In the genomic region with DNA sequence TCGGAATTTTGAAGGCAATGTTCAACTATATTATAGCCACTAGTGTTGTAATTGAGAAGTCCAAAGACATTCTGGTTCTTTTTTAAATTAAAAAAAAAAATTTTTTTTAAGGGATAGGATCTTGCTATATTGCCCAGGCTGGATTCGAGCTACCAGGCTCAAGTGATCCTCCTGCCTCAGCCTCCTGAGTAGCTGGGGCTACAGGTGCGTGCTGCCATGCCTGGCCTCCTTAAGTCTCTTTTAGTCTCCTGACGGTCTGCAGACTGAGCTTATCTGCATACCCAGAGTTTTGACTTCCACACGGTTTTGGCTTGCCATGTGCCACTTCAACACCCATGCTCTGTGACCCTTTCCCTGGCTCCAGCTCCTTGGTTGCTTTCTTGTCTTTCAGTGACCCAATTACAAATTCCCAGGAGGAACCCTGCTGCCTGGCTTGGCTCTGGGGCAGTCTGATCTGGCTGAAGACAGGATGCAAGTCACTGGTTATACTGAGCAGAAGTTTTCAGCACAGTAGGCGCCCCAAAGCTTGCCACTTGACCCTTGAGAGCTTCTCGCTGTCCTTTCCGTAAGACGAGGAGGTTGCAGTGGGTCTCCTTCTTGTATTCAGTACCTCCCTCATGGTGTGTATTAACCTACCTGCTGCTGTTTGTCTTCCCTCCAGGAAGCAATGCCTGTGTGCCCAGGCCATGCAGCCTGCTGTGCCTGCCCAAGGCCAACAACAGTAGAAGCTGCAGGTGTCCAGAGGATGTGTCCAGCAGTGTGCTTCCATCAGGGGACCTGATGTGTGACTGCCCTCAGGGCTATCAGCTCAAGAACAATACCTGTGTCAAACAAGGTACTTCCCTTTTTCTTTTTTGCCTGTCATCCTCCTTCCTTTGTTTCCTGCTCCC, we compare ENCODE assay signal across 19 cellular contexts.
A peak's percentile ranks its signal among the peaks of the same experiment; 100 is the strongest.
DNase-seq lines count a peak whose midpoint lies in the region; ATAC-seq and TF ChIP-seq lines count a peak whose summit lies in the region.
"Had no signal": no experiment of that assay in that cellular context is flagged by ENCODE, and none has a peak within 500 bp of the region (broad histone marks: within the 10 kb centered on the region; RNA-seq: fewer than 3 reads in every experiment).

No MANE protein-coding gene starts in this region.

- H3K9me2 ChIP-seq in OCI-LY1 (ENCODE audit: low read depth, low read length): no peaks in the 10 kb centered on the region

- WGBS in esophagus squamous epithelium, 2 donors: 89% methylated on average over 9 of the region's 9 CpGs

- H3K4me3 Mint-ChIP-seq in natural killer cell: no peak overlapping the region
- no peak overlapping the region for H3K4me3 Mint-ChIP-seq in natural killer cell treated with Interleukin-12 subunit alpha and Interleukin-12 subunit beta and Interleukin-15 and Interleukin-18, amount 100 ng/mL, for 72 hours
- no peak overlapping the region for H3K4me3 Mint-ChIP-seq in activated CD8-positive, alpha-beta memory T cell treated with anti-CD3 and anti-CD28 coated beads, Interleukin-2, amount 10 ng/mL, durations not matched to agents 7 days and 5 days
- H3K4me3 Mint-ChIP-seq: activated CD4-positive, alpha-beta T cell treated with anti-CD3 and anti-CD28 coated beads, Interleukin-2, amount 10 ng/mL, durations not matched to agents 24 days and 14 days; activated T-helper 1 cell treated with anti-CD3 and anti-CD28 coated beads, Interleukin-12 subunit alpha, Interleukin-12 subunit beta, Interleukin-2, Interleukin-4 antibody, amounts not matched to agents 30 ng/mL and 10 ng/mL and 1 ng/mL, durations not matched to agents 14 hours and 24 hours and 36 hours; dendritic cell treated with granulocyte-macrophage colony-stimulating factor and Interleukin-4, amounts not matched to agents 40 ng/mL and 50 ng/mL, for 4 days; stimulated activated naive B cell treated with anti-CD40 and anti-IgM and Interleukin-4, amounts not matched to agents 10 μg/mL and 1 μg/mL and 100 μg/mL, for 72 hours had no signal

- H3K9ac ChIP-seq in OCI-LY1 (ENCODE audit: low read length): no peak overlapping the region

- H3K36me3 Mint-ChIP-seq in natural killer cell: peaks cover 18% of the 10 kb centered on the region
- peaks cover 14% of the 10 kb centered on the region for H3K36me3 Mint-ChIP-seq in natural killer cell treated with Interleukin-12 subunit alpha and Interleukin-12 subunit beta and Interleukin-15 and Interleukin-18, amount 100 ng/mL, for 72 hours
- peaks cover 14% of the 10 kb centered on the region for H3K36me3 Mint-ChIP-seq in activated CD8-positive, alpha-beta memory T cell treated with anti-CD3 and anti-CD28 coated beads, Interleukin-2, amount 10 ng/mL, durations not matched to agents 7 days and 5 days

- ATAC-seq in natural killer cell (no peak), HG02885 (IDR thresholded peaks at IDR 0.05; ENCODE audit: poor library complexity, unreplicated experiment) (no peak), HG03097 (IDR thresholded peaks at IDR 0.05; ENCODE audit: low FRiP score, unreplicated experiment) (no peak)
- no peak for ATAC-seq in natural killer cell treated with Interleukin-12 subunit alpha and Interleukin-12 subunit beta and Interleukin-15 and Interleukin-18, amount 100 ng/mL, for 72 hours
- no peak for ATAC-seq in activated CD8-positive, alpha-beta memory T cell treated with anti-CD3 and anti-CD28 coated beads, Interleukin-2, amount 10 ng/mL, durations not matched to agents 7 days and 5 days
- ATAC-seq: esophagus mucosa; mucosa of descending colon; pancreas; stimulated activated naive B cell treated with anti-CD40 and anti-IgM and Interleukin-4, amounts not matched to agents 10 μg/mL and 1 μg/mL and 100 μg/mL, for 72 hours had no signal

- TF ChIP-seq CTCF in natural killer cell (IDR thresholded peaks at IDR 0.05): no peak
- no peak for TF ChIP-seq CTCF in OCI-LY1 (IDR thresholded peaks at IDR 0.05; ENCODE audit: low read length)
- TF ChIP-seq CTCF in esophagus squamous epithelium (IDR thresholded peaks at IDR 0.05): no peak

- CTCF ChIA-PET in activated CD8-positive, alpha-beta memory T cell treated with anti-CD3 and anti-CD28 coated beads, Interleukin-2, amount 10 ng/mL, durations not matched to agents 7 days and 5 days (lab: Charles Lee): interaction anchor here (0.9 to 1.2 kb wide), 2 partner anchors 12 to 25 kb away, joined by 3 read pairs; no protein-coding TSS in a partner anchor

- H3K27me3 ChIP-seq in OCI-LY1 (ENCODE audit: insufficient read depth, low read length) (no peaks in the 10 kb centered on the region), esophagus squamous epithelium (no peaks in the 10 kb centered on the region)

- H3K36me3 ChIP-seq in OCI-LY1 (ENCODE audit: insufficient read depth, low read length): peaks cover 80% of the 10 kb centered on the region
- H3K36me3 ChIP-seq in esophagus squamous epithelium: peaks cover 0 to 74% (median 0%) of the 10 kb centered on the region in 3 donors
- H3K36me3 ChIP-seq: pancreas had no signal

- no peaks in the 10 kb centered on the region for H3F3A ChIP-seq in OCI-LY1 (ENCODE audit: insufficient read depth, low read length)

- TF ChIP-seq POLR2A in esophagus squamous epithelium (IDR thresholded peaks at IDR 0.05): no peak

- H3K27ac ChIP-seq in OCI-LY1 (ENCODE audit: low read depth, low read length, poor library complexity, severe bottlenecking): peak overlapping the region; percentile 81
- H3K27ac ChIP-seq in esophagus squamous epithelium: no peak overlapping the region
- H3K27ac ChIP-seq: pancreas had no signal

- peaks cover 32 to 38% of the 10 kb centered on the region in 2 donors for H3K4me1 Mint-ChIP-seq in natural killer cell
- peaks cover 16 to 27% of the 10 kb centered on the region in 2 donors for H3K4me1 Mint-ChIP-seq in natural killer cell treated with Interleukin-12 subunit alpha and Interleukin-12 subunit beta and Interleukin-15 and Interleukin-18, amount 100 ng/mL, for 72 hours (ENCODE audit: low read depth in 2 of 2)
- H3K4me1 Mint-ChIP-seq in activated CD8-positive, alpha-beta memory T cell treated with anti-CD3 and anti-CD28 coated beads, Interleukin-2, amount 10 ng/mL, durations not matched to agents 7 days and 5 days: no peaks in the 10 kb centered on the region
- H3K4me1 Mint-ChIP-seq: activated CD4-positive, alpha-beta T cell treated with anti-CD3 and anti-CD28 coated beads, Interleukin-2, amount 10 ng/mL, durations not matched to agents 24 days and 14 days had no signal

- H3K4me2 ChIP-seq in OCI-LY1 (ENCODE audit: low read length): no peak overlapping the region

- H2AFZ ChIP-seq in OCI-LY1 (ENCODE audit: low read length): no peak overlapping the region

- H3K79me2 ChIP-seq in OCI-LY1 (ENCODE audit: insufficient read depth, low read length): no peaks in the 10 kb centered on the region

- H3K9me3 ChIP-seq in OCI-LY1 (ENCODE audit: low read length) (no peaks in the 10 kb centered on the region), esophagus squamous epithelium (no peaks in the 10 kb centered on the region)
- H3K9me3 ChIP-seq: mucosa of descending colon, pancreas had no signal

- H3K27me3 Mint-ChIP-seq in natural killer cell (ENCODE audit: low read depth in 2 of 2): no peaks in the 10 kb centered on the region
- no peaks in the 10 kb centered on the region for H3K27me3 Mint-ChIP-seq in natural killer cell treated with Interleukin-12 subunit alpha and Interleukin-12 subunit beta and Interleukin-15 and Interleukin-18, amount 100 ng/mL, for 72 hours
- H3K27me3 Mint-ChIP-seq in activated CD8-positive, alpha-beta memory T cell treated with anti-CD3 and anti-CD28 coated beads, Interleukin-2, amount 10 ng/mL, durations not matched to agents 7 days and 5 days: no peaks in the 10 kb centered on the region
- H3K27me3 Mint-ChIP-seq: activated CD4-positive, alpha-beta T cell treated with anti-CD3 and anti-CD28 coated beads, Interleukin-2, amount 10 ng/mL, durations not matched to agents 24 days and 14 days; dendritic cell treated with granulocyte-macrophage colony-stimulating factor and Interleukin-4, amounts not matched to agents 40 ng/mL and 50 ng/mL, for 4 days had no signal

- no peaks in the 10 kb centered on the region for H3K9me3 Mint-ChIP-seq in natural killer cell
- no peaks in the 10 kb centered on the region for H3K9me3 Mint-ChIP-seq in natural killer cell treated with Interleukin-12 subunit alpha and Interleukin-12 subunit beta and Interleukin-15 and Interleukin-18, amount 100 ng/mL, for 72 hours
- H3K9me3 Mint-ChIP-seq in activated CD8-positive, alpha-beta memory T cell treated with anti-CD3 and anti-CD28 coated beads, Interleukin-2, amount 10 ng/mL, durations not matched to agents 7 days and 5 days (ENCODE audit: low read depth): no peaks in the 10 kb centered on the region
- H3K9me3 Mint-ChIP-seq: activated CD4-positive, alpha-beta T cell treated with anti-CD3 and anti-CD28 coated beads, Interleukin-2, amount 10 ng/mL, durations not matched to agents 24 days and 14 days; activated T-helper 1 cell treated with anti-CD3 and anti-CD28 coated beads, Interleukin-12 subunit alpha, Interleukin-12 subunit beta, Interleukin-2, Interleukin-4 antibody, amounts not matched to agents 30 ng/mL and 10 ng/mL and 1 ng/mL, durations not matched to agents 14 hours and 24 hours and 36 hours; dendritic cell treated with granulocyte-macrophage colony-stimulating factor and Interleukin-4, amounts not matched to agents 40 ng/mL and 50 ng/mL, for 4 days; stimulated activated naive B cell treated with anti-CD40 and anti-IgM and Interleukin-4, amounts not matched to agents 10 μg/mL and 1 μg/mL and 100 μg/mL, for 72 hours had no signal

- H4K20me1 ChIP-seq in OCI-LY1 (ENCODE audit: insufficient read depth, low read length): no peaks in the 10 kb centered on the region

- DNase-seq in natural killer cell (no peak), hippocampal formation (lab: John Stamatoyannopoulos, UW) (peak; percentile 23 to 39), esophagus squamous epithelium (lab: John Stamatoyannopoulos, UW) (no peak)
- DNase-seq in natural killer cell treated with Interleukin-12 subunit alpha and Interleukin-12 subunit beta and Interleukin-15 and Interleukin-18, amount 100 ng/mL, for 72 hours (ENCODE audit: low spot score): no peak
- no peak for DNase-seq in activated CD8-positive, alpha-beta memory T cell treated with anti-CD3 and anti-CD28 coated beads, Interleukin-2, amount 10 ng/mL, durations not matched to agents 7 days and 5 days
- DNase-seq: activated CD4-positive, alpha-beta T cell treated with anti-CD3 and anti-CD28 coated beads, Interleukin-2, amount 10 ng/mL, durations not matched to agents 24 days and 14 days; mucosa of descending colon; NCI-H1105; NCI-H226; pancreas; SIG-M5; small intestine; stimulated activated naive B cell treated with anti-CD40 and anti-IgM and Interleukin-4, amounts not matched to agents 10 μg/mL and 1 μg/mL and 100 μg/mL, for 72 hours had no signal

- H3K4me3 ChIP-seq in OCI-LY1 (ENCODE audit: low read depth, low read length, poor library complexity, severe bottlenecking) (no peak overlapping the region), esophagus squamous epithelium (no peak overlapping the region)
- H3K4me3 ChIP-seq: mucosa of descending colon, pancreas had no signal

- intact Hi-C loops in natural killer cell (cut with micrococcal nuclease) (no loop called here), esophagus squamous epithelium (cut with DNase I) (no loop called here)

- peak overlapping the region; percentile 66 to 71 for H3K27ac Mint-ChIP-seq in natural killer cell
- peak overlapping the region in 1 of 2 donors; percentile 53 for H3K27ac Mint-ChIP-seq in natural killer cell treated with Interleukin-12 subunit alpha and Interleukin-12 subunit beta and Interleukin-15 and Interleukin-18, amount 100 ng/mL, for 72 hours
- H3K27ac Mint-ChIP-seq in activated CD8-positive, alpha-beta memory T cell treated with anti-CD3 and anti-CD28 coated beads, Interleukin-2, amount 10 ng/mL, durations not matched to agents 7 days and 5 days: no peak overlapping the region
- H3K27ac Mint-ChIP-seq: activated CD4-positive, alpha-beta T cell treated with anti-CD3 and anti-CD28 coated beads, Interleukin-2, amount 10 ng/mL, durations not matched to agents 24 days and 14 days; dendritic cell treated with granulocyte-macrophage colony-stimulating factor and Interleukin-4, amounts not matched to agents 40 ng/mL and 50 ng/mL, for 4 days; stimulated activated naive B cell treated with anti-CD40 and anti-IgM and Interleukin-4, amounts not matched to agents 10 μg/mL and 1 μg/mL and 100 μg/mL, for 72 hours had no signal

- H3K4me1 ChIP-seq in OCI-LY1 (ENCODE audit: insufficient read depth, low read length, severe bottlenecking) (peaks cover 43% of the 10 kb centered on the region), esophagus squamous epithelium (no peaks in the 10 kb centered on the region)
- H3K4me1 ChIP-seq: pancreas had no signal

Comparison
In these comparisons a context has a peak if more than half of its experiments do, and no peak if none do; other contexts are left out.
1. DNase-seq: peak in hippocampal formation (2 of 2); none in natural killer cell (single experiment), natural killer cell treated with Interleukin-12 subunit alpha and Interleukin-12 subunit beta and Interleukin-15 and Interleukin-18, amount 100 ng/mL, for 72 hours (single experiment), activated CD8-positive, alpha-beta memory T cell treated with anti-CD3 and anti-CD28 coated beads, Interleukin-2, amount 10 ng/mL, durations not matched to agents 7 days and 5 days (single experiment) and esophagus squamous epithelium (single experiment).